In genomic region chr2:60959501-60959900, GRCh38 we compare ENCODE assay signal across 28 cellular contexts. TPM values are rescaled to one million over a fixed set of nuclear protein-coding genes. Genes with fewer than 3 reads are reported as not detected.
DNase-seq lines count a peak whose midpoint lies in the region; ATAC-seq, FAIRE-seq and TF ChIP-seq lines count a peak whose summit lies in the region.
"Had no signal": no experiment of that assay in that cellular context is flagged by ENCODE, and none has a peak within 500 bp of the region (broad histone marks: within the 10 kb centered on the region; RNA-seq: fewer than 3 reads in every experiment).

No MANE protein-coding gene starts in this region.

- POLR2A ChIA-PET in CD8-positive, alpha-beta memory T cell (lab: Charles Lee) = no interaction called here

- peaks cover 0 to 1% (median 0%) of the 10 kb centered on the region in 5 donors for H3K9me3 Mint-ChIP-seq in CD8-positive, alpha-beta memory T cell
- H3K9me3 Mint-ChIP-seq: activated naive CD4-positive, alpha-beta T cell treated with anti-CD3 and anti-CD28 coated beads, Interleukin-2, amount 50 U/mL, for 24 hours; activated T-helper 17 cell treated with anti-CD3 and anti-CD28 coated beads, Interleukin-2, amount 50 U/mL, for 72 hours; endodermal cell; memory B cell; stimulated activated memory B cell treated with anti-CD40 and anti-IgM and Interleukin-4, amounts not matched to agents 10 μg/mL and 1 μg/mL and 100 μg/mL, for 72 hours; T-cell had no signal

- H4K20me1 ChIP-seq in keratinocyte (ENCODE audit: control insufficient read depth, extremely low read depth, insufficient read depth, low read length) = no peaks in the 10 kb centered on the region

- dilution Hi-C loops in keratinocyte (cut with MboI; ENCODE audit: extremely low pct_ligation_motif_present, low sequenced_read_pairs) = no loop called here

- H3K79me2 ChIP-seq in keratinocyte (ENCODE audit: control insufficient read depth, insufficient read depth, low read length) = no peaks in the 10 kb centered on the region

- no peaks in the 10 kb centered on the region for H3K27me3 Mint-ChIP-seq in CD8-positive, alpha-beta memory T cell
- H3K27me3 Mint-ChIP-seq: activated naive CD4-positive, alpha-beta T cell treated with anti-CD3 and anti-CD28 coated beads, Interleukin-2, amount 50 U/mL, for 24 hours; activated T-helper 17 cell treated with anti-CD3 and anti-CD28 coated beads, Interleukin-2, amount 50 U/mL, for 72 hours; memory B cell; stimulated activated memory B cell treated with anti-CD40 and anti-IgM and Interleukin-4, amounts not matched to agents 10 μg/mL and 1 μg/mL and 100 μg/mL, for 72 hours; T-cell had no signal

- H3K9me3 ChIP-seq in RWPE2 (ENCODE audit: severe bottlenecking) (no peaks in the 10 kb centered on the region), keratinocyte (ENCODE audit: control insufficient read depth, low read depth, low read length) (no peaks in the 10 kb centered on the region), transverse colon (no peaks in the 10 kb centered on the region), Peyer's patch (no peaks in the 10 kb centered on the region)
- H3K9me3 ChIP-seq in CD8-positive, alpha-beta memory T cell (ENCODE audit: low read length) = no peaks in the 10 kb centered on the region
- H3K9me3 ChIP-seq: A549, neutrophil, SJCRH30, tibial artery had no signal

- ATAC-seq in RWPE2 (ENCODE audit: low read depth) = no peak
- ATAC-seq: activated T-helper 17 cell treated with anti-CD3 and anti-CD28 coated beads, Interleukin-2, amount 50 U/mL, for 72 hours; stimulated activated memory B cell treated with anti-CD40 and anti-IgM and Interleukin-4, amounts not matched to agents 10 μg/mL and 1 μg/mL and 100 μg/mL, for 72 hours; T-cell had no signal

- H3K36me3 ChIP-seq in RWPE2 (ENCODE audit: low read depth) (no peaks in the 10 kb centered on the region), keratinocyte (ENCODE audit: control insufficient read depth in 2 of 2, extremely low read depth in 1 of 2, insufficient read depth in 2 of 2, low read length in 2 of 2) (no peaks in the 10 kb centered on the region), transverse colon (no peaks in the 10 kb centered on the region), Peyer's patch (peaks cover 0 to 10% (median 0%) of the 10 kb centered on the region in 3 donors)
- no peaks in the 10 kb centered on the region for H3K36me3 ChIP-seq in CD8-positive, alpha-beta memory T cell (ENCODE audit: insufficient read depth, low read length)
- H3K36me3 ChIP-seq: SJCRH30 had no signal

- FAIRE-seq in keratinocyte (lab: Jason Lieb, UNC) (no peak), frontal cortex (lab: Jason Lieb, UNC) (no peak)
- FAIRE-seq: A549, small intestine had no signal

- peaks cover 14 to 24% (median 24%) of the 10 kb centered on the region in 3 donors for H3K4me1 Mint-ChIP-seq in CD8-positive, alpha-beta memory T cell
- H3K4me1 Mint-ChIP-seq: activated T-helper 17 cell treated with anti-CD3 and anti-CD28 coated beads, Interleukin-2, amount 50 U/mL, for 72 hours; endodermal cell had no signal

- H3K4me2 ChIP-seq in keratinocyte (ENCODE audit: control insufficient read depth, extremely low read depth, insufficient read depth, low read depth, low read length) = no peak overlapping the region
- H3K4me2 ChIP-seq: A549 had no signal

- no peaks in the 10 kb centered on the region for H3K27me3 ChIP-seq in RWPE2 (ENCODE audit: insufficient read depth, poor library complexity, severe bottlenecking)
- H3K27me3 ChIP-seq in keratinocyte (ENCODE audit: control insufficient read depth, extremely low read depth, insufficient read depth, low read length) = no peaks in the 10 kb centered on the region
- H3K27me3 ChIP-seq in transverse colon = no peaks in the 10 kb centered on the region
- no peaks in the 10 kb centered on the region for H3K27me3 ChIP-seq in CD8-positive, alpha-beta memory T cell (ENCODE audit: insufficient read depth, low read length, poor library complexity, severe bottlenecking)
- H3K27me3 ChIP-seq in Peyer's patch = no peaks in the 10 kb centered on the region
- H3K27me3 ChIP-seq: neutrophil, SJCRH30, tibial artery had no signal

- H3K9me1 ChIP-seq in keratinocyte (ENCODE audit: control insufficient read depth, extremely low read depth, insufficient read depth, low read length) = no peaks in the 10 kb centered on the region

- intact Hi-C loops in transverse colon (cut with DNase I; ENCODE audit: low total_unique reads) = no loop called here

- 88 to 100% methylated on average over 1 to 7 of the region's 7 CpGs for WGBS in transverse colon (ENCODE audit: low coverage in 1 of 2), 2 donors

- TF ChIP-seq CTCF in RWPE2 (IDR thresholded peaks at IDR 0.05; ENCODE audit: poor library complexity, severe bottlenecking) (no peak), keratinocyte (optimal IDR thresholded peaks at IDR 0.05 in 1 of 3, IDR thresholded peaks at IDR 0.05 in 1 of 3, conservative IDR thresholded peaks at IDR 0.05 in 1 of 3; ENCODE audit: extremely low read depth in 1 of 3, insufficient read depth in 2 of 3, low read length in 3 of 3) (no peak), transverse colon (IDR thresholded peaks at IDR 0.05) (no peak), Peyer's patch (IDR thresholded peaks at IDR 0.05) (no peak)

- H3K27ac Mint-ChIP-seq in CD8-positive, alpha-beta memory T cell = no peak overlapping the region
- H3K27ac Mint-ChIP-seq: activated naive CD4-positive, alpha-beta T cell treated with anti-CD3 and anti-CD28 coated beads, Interleukin-2, amount 50 U/mL, for 24 hours; activated T-helper 17 cell treated with anti-CD3 and anti-CD28 coated beads, Interleukin-2, amount 50 U/mL, for 72 hours; endodermal cell; T-cell had no signal

- H3K4me3 ChIP-seq in RWPE2 (ENCODE audit: severe bottlenecking) = no peak overlapping the region
- no peak overlapping the region for H3K4me3 ChIP-seq in keratinocyte (ENCODE audit: control insufficient read depth in 2 of 3, extremely low read depth in 1 of 3, insufficient read depth in 2 of 3, low read depth in 1 of 3, low read length in 3 of 3)
- H3K4me3 ChIP-seq in transverse colon = no peak overlapping the region
- no peak overlapping the region for H3K4me3 ChIP-seq in CD8-positive, alpha-beta memory T cell (ENCODE audit: low read length)
- no peak overlapping the region for H3K4me3 ChIP-seq in Peyer's patch
- H3K4me3 ChIP-seq: A549, SJCRH30, tibial artery had no signal

- TF ChIP-seq POLR2A in transverse colon (IDR thresholded peaks at IDR 0.05) = no peak
- TF ChIP-seq POLR2A in Peyer's patch (IDR thresholded peaks at IDR 0.05) = no peak

- H3K36me3 Mint-ChIP-seq in CD8-positive, alpha-beta memory T cell = peaks cover 4 to 33% (median 12%) of the 10 kb centered on the region in 3 donors

- CTCF ChIA-PET in CD8-positive, alpha-beta memory T cell (lab: Charles Lee) = interaction anchor here (0.7 kb wide), 1 partner anchor 757 kb away, joined by 4 read pairs; no protein-coding TSS in a partner anchor

- peak; percentile 43 to 62 for DNase-seq in NCI-H187 (lab: John Stamatoyannopoulos, UW)
- DNase-seq in NCI-H187 treated with DMSO at 0.1 percent for 48 hours (lab: John Stamatoyannopoulos, UW) = no peak
- DNase-seq in RWPE2 (ENCODE audit: low spot score) = no peak
- no peak for DNase-seq in keratinocyte (ENCODE audit: low read depth, low spot score)
- DNase-seq in transverse colon = no peak
- no peak for DNase-seq in frontal cortex (ENCODE audit: low spot score in 2 of 2)
- no peak for DNase-seq in CD8-positive, alpha-beta memory T cell
- no peak for DNase-seq in Peyer's patch
- DNase-seq: activated CD4-positive, alpha-beta T cell treated with anti-CD3 and anti-CD28 coated beads, Interleukin-2, amount 50 U/mL, for 48 hours; activated CD4-positive, CD25-positive, alpha-beta regulatory T cell; activated CD8-positive, alpha-beta memory T cell treated with anti-CD3 and anti-CD28 coated beads, Interleukin-2, amount 50 U/mL, for 48 hours; cortex of kidney; DMS79 treated with DMSO at 0.1 percent for 48 hours; endodermal cell; glutamatergic neuron; KBM-7; MM.1S; NCI-H1436 treated with DMSO at 0.1 percent for 48 hours; SJCRH30; small intestine; T-cell; tibial artery had no signal

- in situ Hi-C loops in transverse colon (cut with MboI; ENCODE audit: low pct_ligation_motif_present in 1 of 4, low pct_unique_long_range_greater_than_20kb in 1 of 4, low sequenced_read_pairs in 3 of 4) = no loop called here

- peak overlapping the region; percentile 71 for H3K9ac ChIP-seq in keratinocyte (ENCODE audit: control insufficient read depth, extremely low read depth, insufficient read depth, low read length)

- H3K4me1 ChIP-seq in RWPE2 (ENCODE audit: insufficient read depth, poor library complexity, severe bottlenecking) (peaks cover 46% of the 10 kb centered on the region), keratinocyte (ENCODE audit: control insufficient read depth, extremely low read depth, insufficient read depth, low read length) (peaks cover 50% of the 10 kb centered on the region), transverse colon (peaks cover 0 to 7% (median 2%) of the 10 kb centered on the region in 4 donors), Peyer's patch (no peaks in the 10 kb centered on the region)
- H3K4me1 ChIP-seq in CD8-positive, alpha-beta memory T cell (ENCODE audit: insufficient read depth, low read length) = peaks cover 5% of the 10 kb centered on the region
- H3K4me1 ChIP-seq: tibial artery had no signal

- H3K27ac ChIP-seq in RWPE2 (ENCODE audit: poor library complexity, severe bottlenecking) (peak overlapping the region; percentile 94), keratinocyte (ENCODE audit: control insufficient read depth, insufficient read depth, low read length) (peak overlapping the region; percentile 99), transverse colon (peak overlapping the region in 3 of 4 donors; percentile 29 to 56 (median 31)), Peyer's patch (peak overlapping the region in 1 of 4 donors; percentile 20)
- no peak overlapping the region for H3K27ac ChIP-seq in CD8-positive, alpha-beta memory T cell (ENCODE audit: low read depth, low read length)
- H3K27ac ChIP-seq: neutrophil, SJCRH30, tibial artery had no signal

- TF ChIP-seq EP300 in transverse colon (IDR thresholded peaks at IDR 0.05; ENCODE audit: low read depth) = no peak

- H2AFZ ChIP-seq in keratinocyte (ENCODE audit: control insufficient read depth, low read length) = no peak overlapping the region

- H3K4me3 Mint-ChIP-seq in CD8-positive, alpha-beta memory T cell = no peak overlapping the region
- H3K4me3 Mint-ChIP-seq: activated naive CD4-positive, alpha-beta T cell treated with anti-CD3 and anti-CD28 coated beads, Interleukin-2, amount 50 U/mL, for 24 hours; activated T-helper 17 cell treated with anti-CD3 and anti-CD28 coated beads, Interleukin-2, amount 50 U/mL, for 72 hours; endodermal cell; memory B cell; stimulated activated memory B cell treated with anti-CD40 and anti-IgM and Interleukin-4, amounts not matched to agents 10 μg/mL and 1 μg/mL and 100 μg/mL, for 72 hours; T-cell had no signal

RNA-seq across cellular contexts. Expression of gene PEX13, which starts 58.0 kb away (rescaled TPM):
- 23.0 to 38.5 TPM (median 35.9 TPM) in 3 replicates for polyA plus RNA-seq in keratinocyte
- polyA plus RNA-seq in keratinocyte (2011; ENCODE audit: low read depth) = 67.1 TPM
- 12.2 and 21.4 TPM in 2 replicates for polyA plus RNA-seq in keratinocyte (2011; cell fraction: cytosol; rRNA removed)
- 19.8 and 24.9 TPM in 2 replicates for polyA plus RNA-seq in keratinocyte (2011; cell fraction: nucleus; rRNA removed)
- polyA plus RNA-seq in keratinocyte (2012; ENCODE audit: low replicate concordance) = 17.9 and 18.8 TPM in 2 replicates
- polyA minus RNA-seq in keratinocyte = 14.7 to 50.2 TPM (median 36.6 TPM) in 3 replicates
- polyA minus RNA-seq in keratinocyte (2011; cell fraction: cytosol; rRNA and poly(A)+ RNA removed) = 12.3 TPM
- polyA minus RNA-seq in keratinocyte (2011; cell fraction: nucleus; rRNA and poly(A)+ RNA removed) = 32.1 and 41.7 TPM in 2 replicates
- total RNA-seq in transverse colon (10 to 100 TPM; 20.2 to 44.1 (median 34.6) TPM), frontal cortex (82.3 TPM), Peyer's patch (10 to 100 TPM; 28.1 to 49.7 (median 34.1) TPM)
- total RNA-seq in CD8-positive, alpha-beta memory T cell = 10 to 100 TPM; 18.1 to 19.3 TPM
- polyA plus RNA-seq in CD8-positive, alpha-beta memory T cell = 15.3 TPM

RNA-seq across cellular contexts. Expression of gene PUS10, which starts 58.6 kb away (rescaled TPM):
- polyA plus RNA-seq in keratinocyte = 3.3 to 4.8 TPM (median 4.8 TPM) in 3 replicates
- 5.6 TPM for polyA plus RNA-seq in keratinocyte (2011; ENCODE audit: low read depth)
- polyA plus RNA-seq in keratinocyte (2011; cell fraction: cytosol; rRNA removed) = 2.2 and 3.7 TPM in 2 replicates
- 5.6 and 7.9 TPM in 2 replicates for polyA plus RNA-seq in keratinocyte (2011; cell fraction: nucleus; rRNA removed)
- polyA plus RNA-seq in keratinocyte (2012; ENCODE audit: low replicate concordance) = 3.1 and 5.1 TPM in 2 replicates
- polyA minus RNA-seq in keratinocyte = 3.0 to 5.0 TPM (median 4.3 TPM) in 3 replicates
- polyA minus RNA-seq in keratinocyte (2011; cell fraction: cytosol; rRNA and poly(A)+ RNA removed) = 4.6 TPM
- polyA minus RNA-seq in keratinocyte (2011; cell fraction: nucleus; rRNA and poly(A)+ RNA removed) = 3.3 and 4.2 TPM in 2 replicates
- total RNA-seq in transverse colon = 10 to 100 TPM in 3 of 4 donors, 1 to 10 TPM in 1; 3.8 to 26.4 (median 12.1) TPM
- total RNA-seq in frontal cortex = 4.9 TPM
- 10 to 100 TPM in 1 of 2 experiments, 1 to 10 TPM in 1; 10.0 to 10.5 TPM for total RNA-seq in CD8-positive, alpha-beta memory T cell
- polyA plus RNA-seq in CD8-positive, alpha-beta memory T cell = 2.8 TPM
- total RNA-seq in Peyer's patch = 10 to 100 TPM; 11.6 to 33.5 (median 23.1) TPM

Comparison
In these comparisons a context has a peak if more than half of its experiments do, and no peak if none do; other contexts are left out.
1. DNase-seq: peak in NCI-H187 (2 of 2); none in NCI-H187 treated with DMSO at 0.1 percent for 48 hours (single experiment), RWPE2 (single experiment), keratinocyte (single experiment), transverse colon (single experiment), frontal cortex (0 of 2), CD8-positive, alpha-beta memory T cell (0 of 5) and Peyer's patch (0 of 3).